Comparison of ENCODE assay signal across 16 cellular contexts in genomic region chr16:88798772-88799455, GRCh38. TPM values are rescaled to one million over a fixed set of nuclear protein-coding genes. Genes with fewer than 3 reads are reported as not detected.
DNase-seq lines count a peak whose midpoint lies in the region; ATAC-seq and TF ChIP-seq lines count a peak whose summit lies in the region.
"Had no signal": no experiment of that assay in that cellular context is flagged by ENCODE, and none has a peak within 500 bp of the region (broad histone marks: within the 10 kb centered on the region; RNA-seq: fewer than 3 reads in every experiment).

No MANE protein-coding gene starts in this region.

- no peak for TF ChIP-seq POLR2A in erythroblast (IDR thresholded peaks at IDR 0.05; ENCODE audit: low read length)

- no peaks in the 10 kb centered on the region for H3K27me3 Mint-ChIP-seq in activated T-cell treated with anti-CD3 and anti-CD28 coated beads, Interleukin-2, amount 50 U/mL, for 4 hours (ENCODE audit: low read depth)

- H3K9me3 Mint-ChIP-seq in activated T-cell treated with anti-CD3 and anti-CD28 coated beads, Interleukin-2, amount 50 U/mL, for 4 hours, result no peaks in the 10 kb centered on the region

- no peak overlapping the region for H3K4me3 ChIP-seq in BE2C (ENCODE audit: low read depth, low read length)
- H3K4me3 ChIP-seq: hepatocyte, ovary, skin epidermis had no signal

- H3K4me1 ChIP-seq in BE2C, result no peaks in the 10 kb centered on the region

- no peaks in the 10 kb centered on the region for H3K27me3 ChIP-seq in BE2C
- H3K27me3 ChIP-seq: hepatocyte, ovary had no signal

- H3K4me1 Mint-ChIP-seq in activated T-cell treated with anti-CD3 and anti-CD28 coated beads, Interleukin-2, amount 50 U/mL, for 4 hours (ENCODE audit: low read depth), result peaks cover 21% of the 10 kb centered on the region

- no peaks in the 10 kb centered on the region for H3K36me3 ChIP-seq in BE2C
- H3K36me3 ChIP-seq: ovary had no signal

- H3K36me3 Mint-ChIP-seq in activated T-cell treated with anti-CD3 and anti-CD28 coated beads, Interleukin-2, amount 50 U/mL, for 4 hours (ENCODE audit: insufficient read depth), result no peaks in the 10 kb centered on the region

- H3K4me3 Mint-ChIP-seq in activated T-cell treated with anti-CD3 and anti-CD28 coated beads, Interleukin-2, amount 50 U/mL, for 4 hours, result no peak overlapping the region

- no peaks in the 10 kb centered on the region for H3K9me3 ChIP-seq in BE2C
- H3K9me3 ChIP-seq: ovary had no signal

- no peak for ATAC-seq in activated T-cell treated with anti-CD3 and anti-CD28 coated beads, Interleukin-2, amount 50 U/mL, for 4 hours
- ATAC-seq: Right ventricle myocardium inferior had no signal

- DNase-seq in NCI-H345 treated with DMSO at 0.1 percent for 48 hours (lab: John Stamatoyannopoulos, UW; ENCODE audit: unreplicated experiment) (peak; percentile 18), NCI-H345 (lab: John Stamatoyannopoulos, UW) (no peak), LHCN-M2 (ENCODE audit: low read depth) (peak; percentile 41), NCI-H524 treated with DMSO at 0.1 percent for 48 hours (lab: John Stamatoyannopoulos, UW) (peak; percentile 97), erythroblast (lab: John Stamatoyannopoulos, UW) (peak; percentile 41 to 73), HuH-7.5 (ENCODE audit: low spot score) (no peak), BE2C (no peak)
- no peak for DNase-seq in activated T-cell treated with anti-CD3 and anti-CD28 coated beads, Interleukin-2, amount 50 U/mL, for 4 hours
- DNase-seq: activated gamma-delta T cell; GOT3; NCI-H510A treated with DMSO at 0.1 percent for 48 hours; ovary; stimulated activated naive CD4-positive, alpha-beta T cell had no signal

- no peak for TF ChIP-seq CTCF in BE2C (IDR thresholded peaks at IDR 0.05; ENCODE audit: low read depth, low read length)

RNA-seq across cellular contexts. Expression of gene CDT1, which starts 4.7 kb away (rescaled TPM):
- 44.9 and 53.4 TPM in 2 replicates for total RNA-seq in LHCN-M2 (2014; rRNA removed)
- 17.3 TPM for polyA plus RNA-seq in LHCN-M2 (2012)
- total RNA-seq in activated T-cell treated with anti-CD3 and anti-CD28 coated beads, Interleukin-2, amount 50 U/mL, for 4 hours, result 10 to 100 TPM; 81.0 to 96.4 (median 87.2) TPM
- 27.8 TPM for polyA plus RNA-seq in BE2C (2012; ENCODE audit: insufficient read depth, insufficient read length, low read depth)

RNA-seq across cellular contexts. Expression of gene APRT, which starts 12.8 kb away (rescaled TPM):
- 142 and 145 TPM in 2 replicates for total RNA-seq in LHCN-M2 (2014; rRNA removed)
- 188 TPM for polyA plus RNA-seq in LHCN-M2 (2012)
- total RNA-seq in activated T-cell treated with anti-CD3 and anti-CD28 coated beads, Interleukin-2, amount 50 U/mL, for 4 hours, result 100 to 1,000 TPM; 534 to 566 (median 566) TPM
- polyA plus RNA-seq in BE2C (2012; ENCODE audit: insufficient read depth, insufficient read length, low read depth), result 391 TPM

RNA-seq across cellular contexts. Expression of gene PIEZO1, which starts 13.9 kb away (rescaled TPM):
- 138 and 140 TPM in 2 replicates for total RNA-seq in LHCN-M2 (2014; rRNA removed)
- polyA plus RNA-seq in LHCN-M2 (2012), result 158 TPM
- total RNA-seq in activated T-cell treated with anti-CD3 and anti-CD28 coated beads, Interleukin-2, amount 50 U/mL, for 4 hours, result 100 to 1,000 TPM; 116 to 171 (median 139) TPM
- 21.7 TPM for polyA plus RNA-seq in BE2C (2012; ENCODE audit: insufficient read depth, insufficient read length, low read depth)

RNA-seq across cellular contexts. Expression of gene GALNS, which starts 57.8 kb away (rescaled TPM):
- 17.1 and 21.5 TPM in 2 replicates for total RNA-seq in LHCN-M2 (2014; rRNA removed)
- 17.9 TPM for polyA plus RNA-seq in LHCN-M2 (2012)
- 10 to 100 TPM; 20.6 to 24.1 (median 21.1) TPM for total RNA-seq in activated T-cell treated with anti-CD3 and anti-CD28 coated beads, Interleukin-2, amount 50 U/mL, for 4 hours
- 15.2 TPM for polyA plus RNA-seq in BE2C (2012; ENCODE audit: insufficient read depth, insufficient read length, low read depth)

RNA-seq across cellular contexts. Expression of gene TRAPPC2L, which starts 58.0 kb away (rescaled TPM):
- 31.1 and 49.6 TPM in 2 replicates for total RNA-seq in LHCN-M2 (2014; rRNA removed)
- polyA plus RNA-seq in LHCN-M2 (2012), result 283 TPM
- 100 to 1,000 TPM in 1 of 3 donors, 10 to 100 TPM in 2; 78.9 to 105 (median 98.0) TPM for total RNA-seq in activated T-cell treated with anti-CD3 and anti-CD28 coated beads, Interleukin-2, amount 50 U/mL, for 4 hours
- 252 TPM for polyA plus RNA-seq in BE2C (2012; ENCODE audit: insufficient read depth, insufficient read length, low read depth)

Comparison
In these comparisons a context has a peak if more than half of its experiments do, and no peak if none do; other contexts are left out.
1. DNase-seq: peak in NCI-H345 treated with DMSO at 0.1 percent for 48 hours (single experiment), LHCN-M2 (single experiment), NCI-H524 treated with DMSO at 0.1 percent for 48 hours (single experiment) and erythroblast (2 of 2); none in NCI-H345 (single experiment), activated T-cell treated with anti-CD3 and anti-CD28 coated beads, Interleukin-2, amount 50 U/mL, for 4 hours (single experiment), HuH-7.5 (single experiment) and BE2C (single experiment).